ENCODE assay signal across 2 cellular contexts in the genomic region with DNA sequence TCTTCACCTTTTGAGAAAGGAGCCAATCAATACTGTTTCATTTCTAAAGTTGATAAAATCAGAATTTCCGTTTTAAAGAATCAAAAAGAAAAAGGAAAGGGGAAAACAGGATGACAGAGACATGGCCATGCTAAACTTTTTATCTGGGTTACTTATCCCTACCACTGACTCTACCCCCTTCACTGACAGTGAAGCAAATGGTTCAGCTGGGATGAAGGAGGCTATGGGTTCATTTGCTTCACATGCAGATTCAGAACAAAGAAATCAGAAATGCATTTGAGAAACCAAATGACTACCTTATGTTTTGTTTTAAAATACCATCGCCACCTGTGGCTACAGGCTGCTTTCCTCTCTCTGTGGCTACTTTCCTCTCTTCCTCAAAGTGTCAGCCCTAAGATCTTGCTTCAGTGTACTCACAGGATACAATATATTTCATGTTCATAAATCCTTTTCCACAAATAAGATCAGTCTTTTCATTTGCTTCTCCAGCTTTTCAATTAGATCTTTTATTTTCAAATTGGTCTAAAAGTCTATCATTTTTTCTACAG.
TF ChIP-seq lines count a peak whose summit lies in the region.

No MANE protein-coding gene starts in this region.

TF ChIP-seq in GM23338, 12 proteins besides CTCF, POLR2A, EP300 and RAD21:
- TF ChIP-seq, protein P1, sequence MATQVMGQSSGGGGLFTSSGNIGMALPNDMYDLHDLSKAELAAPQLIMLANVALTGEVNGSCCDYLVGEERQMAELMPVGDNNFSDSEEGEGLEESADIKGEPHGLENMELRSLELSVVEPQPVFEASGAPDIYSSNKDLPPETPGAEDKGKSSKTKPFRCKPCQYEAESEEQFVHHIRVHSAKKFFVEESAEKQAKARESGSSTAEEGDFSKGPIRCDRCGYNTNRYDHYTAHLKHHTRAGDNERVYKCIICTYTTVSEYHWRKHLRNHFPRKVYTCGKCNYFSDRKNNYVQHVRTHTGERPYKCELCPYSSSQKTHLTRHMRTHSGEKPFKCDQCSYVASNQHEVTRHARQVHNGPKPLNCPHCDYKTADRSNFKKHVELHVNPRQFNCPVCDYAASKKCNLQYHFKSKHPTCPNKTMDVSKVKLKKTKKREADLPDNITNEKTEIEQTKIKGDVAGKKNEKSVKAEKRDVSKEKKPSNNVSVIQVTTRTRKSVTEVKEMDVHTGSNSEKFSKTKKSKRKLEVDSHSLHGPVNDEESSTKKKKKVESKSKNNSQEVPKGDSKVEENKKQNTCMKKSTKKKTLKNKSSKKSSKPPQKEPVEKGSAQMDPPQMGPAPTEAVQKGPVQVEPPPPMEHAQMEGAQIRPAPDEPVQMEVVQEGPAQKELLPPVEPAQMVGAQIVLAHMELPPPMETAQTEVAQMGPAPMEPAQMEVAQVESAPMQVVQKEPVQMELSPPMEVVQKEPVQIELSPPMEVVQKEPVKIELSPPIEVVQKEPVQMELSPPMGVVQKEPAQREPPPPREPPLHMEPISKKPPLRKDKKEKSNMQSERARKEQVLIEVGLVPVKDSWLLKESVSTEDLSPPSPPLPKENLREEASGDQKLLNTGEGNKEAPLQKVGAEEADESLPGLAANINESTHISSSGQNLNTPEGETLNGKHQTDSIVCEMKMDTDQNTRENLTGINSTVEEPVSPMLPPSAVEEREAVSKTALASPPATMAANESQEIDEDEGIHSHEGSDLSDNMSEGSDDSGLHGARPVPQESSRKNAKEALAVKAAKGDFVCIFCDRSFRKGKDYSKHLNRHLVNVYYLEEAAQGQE (IDR thresholded peaks at IDR 0.05; ENCODE audit: unreplicated experiment), result no peak
- TF ChIP-seq, protein P2, sequence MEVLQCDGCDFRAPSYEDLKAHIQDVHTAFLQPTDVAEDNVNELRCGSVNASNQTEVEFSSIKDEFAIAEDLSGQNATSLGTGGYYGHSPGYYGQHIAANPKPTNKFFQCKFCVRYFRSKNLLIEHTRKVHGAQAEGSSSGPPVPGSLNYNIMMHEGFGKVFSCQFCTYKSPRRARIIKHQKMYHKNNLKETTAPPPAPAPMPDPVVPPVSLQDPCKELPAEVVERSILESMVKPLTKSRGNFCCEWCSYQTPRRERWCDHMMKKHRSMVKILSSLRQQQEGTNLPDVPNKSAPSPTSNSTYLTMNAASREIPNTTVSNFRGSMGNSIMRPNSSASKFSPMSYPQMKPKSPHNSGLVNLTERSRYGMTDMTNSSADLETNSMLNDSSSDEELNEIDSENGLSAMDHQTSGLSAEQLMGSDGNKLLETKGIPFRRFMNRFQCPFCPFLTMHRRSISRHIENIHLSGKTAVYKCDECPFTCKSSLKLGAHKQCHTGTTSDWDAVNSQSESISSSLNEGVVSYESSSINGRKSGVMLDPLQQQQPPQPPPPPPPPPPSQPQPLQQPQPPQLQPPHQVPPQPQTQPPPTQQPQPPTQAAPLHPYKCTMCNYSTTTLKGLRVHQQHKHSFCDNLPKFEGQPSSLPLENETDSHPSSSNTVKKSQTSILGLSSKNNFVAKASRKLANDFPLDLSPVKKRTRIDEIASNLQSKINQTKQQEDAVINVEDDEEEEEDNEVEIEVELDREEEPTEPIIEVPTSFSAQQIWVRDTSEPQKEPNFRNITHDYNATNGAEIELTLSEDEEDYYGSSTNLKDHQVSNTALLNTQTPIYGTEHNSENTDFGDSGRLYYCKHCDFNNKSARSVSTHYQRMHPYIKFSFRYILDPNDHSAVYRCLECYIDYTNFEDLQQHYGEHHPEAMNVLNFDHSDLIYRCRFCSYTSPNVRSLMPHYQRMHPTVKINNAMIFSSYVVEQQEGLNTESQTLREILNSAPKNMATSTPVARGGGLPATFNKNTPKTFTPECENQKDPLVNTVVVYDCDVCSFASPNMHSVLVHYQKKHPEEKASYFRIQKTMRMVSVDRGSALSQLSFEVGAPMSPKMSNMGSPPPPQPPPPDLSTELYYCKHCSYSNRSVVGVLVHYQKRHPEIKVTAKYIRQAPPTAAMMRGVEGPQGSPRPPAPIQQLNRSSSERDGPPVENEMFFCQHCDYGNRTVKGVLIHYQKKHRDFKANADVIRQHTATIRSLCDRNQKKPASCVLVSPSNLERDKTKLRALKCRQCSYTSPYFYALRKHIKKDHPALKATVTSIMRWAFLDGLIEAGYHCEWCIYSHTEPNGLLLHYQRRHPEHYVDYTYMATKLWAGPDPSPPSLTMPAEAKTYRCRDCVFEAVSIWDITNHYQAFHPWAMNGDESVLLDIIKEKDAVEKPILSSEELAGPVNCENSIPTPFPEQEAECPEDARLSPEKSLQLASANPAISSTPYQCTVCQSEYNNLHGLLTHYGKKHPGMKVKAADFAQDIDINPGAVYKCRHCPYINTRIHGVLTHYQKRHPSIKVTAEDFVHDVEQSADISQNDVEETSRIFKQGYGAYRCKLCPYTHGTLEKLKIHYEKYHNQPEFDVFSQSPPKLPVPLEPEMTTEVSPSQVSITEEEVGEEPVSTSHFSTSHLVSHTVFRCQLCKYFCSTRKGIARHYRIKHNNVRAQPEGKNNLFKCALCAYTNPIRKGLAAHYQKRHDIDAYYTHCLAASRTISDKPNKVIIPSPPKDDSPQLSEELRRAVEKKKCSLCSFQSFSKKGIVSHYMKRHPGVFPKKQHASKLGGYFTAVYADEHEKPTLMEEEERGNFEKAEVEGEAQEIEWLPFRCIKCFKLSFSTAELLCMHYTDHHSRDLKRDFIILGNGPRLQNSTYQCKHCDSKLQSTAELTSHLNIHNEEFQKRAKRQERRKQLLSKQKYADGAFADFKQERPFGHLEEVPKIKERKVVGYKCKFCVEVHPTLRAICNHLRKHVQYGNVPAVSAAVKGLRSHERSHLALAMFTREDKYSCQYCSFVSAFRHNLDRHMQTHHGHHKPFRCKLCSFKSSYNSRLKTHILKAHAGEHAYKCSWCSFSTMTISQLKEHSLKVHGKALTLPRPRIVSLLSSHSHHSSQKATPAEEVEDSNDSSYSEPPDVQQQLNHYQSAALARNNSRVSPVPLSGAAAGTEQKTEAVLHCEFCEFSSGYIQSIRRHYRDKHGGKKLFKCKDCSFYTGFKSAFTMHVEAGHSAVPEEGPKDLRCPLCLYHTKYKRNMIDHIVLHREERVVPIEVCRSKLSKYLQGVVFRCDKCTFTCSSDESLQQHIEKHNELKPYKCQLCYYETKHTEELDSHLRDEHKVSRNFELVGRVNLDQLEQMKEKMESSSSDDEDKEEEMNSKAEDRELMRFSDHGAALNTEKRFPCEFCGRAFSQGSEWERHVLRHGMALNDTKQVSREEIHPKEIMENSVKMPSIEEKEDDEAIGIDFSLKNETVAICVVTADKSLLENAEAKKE (CRISPR knock-in tag; IDR thresholded peaks at IDR 0.05), result no peak
- no peak for TF ChIP-seq STAT1 (IDR thresholded peaks at IDR 0.05; ENCODE audit: unreplicated experiment)
- no peak for TF ChIP-seq NANOG (IDR thresholded peaks at IDR 0.05; ENCODE audit: borderline replicate concordance)
- no peak for TF ChIP-seq ZNF114 (CRISPR knock-in tag; IDR thresholded peaks at IDR 0.05)
- no peak for TF ChIP-seq EZH2phosphoT487 (IDR thresholded peaks at IDR 0.05; ENCODE audit: unreplicated experiment)
- TF ChIP-seq, protein P3, sequence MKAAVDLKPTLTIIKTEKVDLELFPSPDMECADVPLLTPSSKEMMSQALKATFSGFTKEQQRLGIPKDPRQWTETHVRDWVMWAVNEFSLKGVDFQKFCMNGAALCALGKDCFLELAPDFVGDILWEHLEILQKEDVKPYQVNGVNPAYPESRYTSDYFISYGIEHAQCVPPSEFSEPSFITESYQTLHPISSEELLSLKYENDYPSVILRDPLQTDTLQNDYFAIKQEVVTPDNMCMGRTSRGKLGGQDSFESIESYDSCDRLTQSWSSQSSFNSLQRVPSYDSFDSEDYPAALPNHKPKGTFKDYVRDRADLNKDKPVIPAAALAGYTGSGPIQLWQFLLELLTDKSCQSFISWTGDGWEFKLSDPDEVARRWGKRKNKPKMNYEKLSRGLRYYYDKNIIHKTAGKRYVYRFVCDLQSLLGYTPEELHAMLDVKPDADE (IDR thresholded peaks at IDR 0.05), result no peak
- no peak for TF ChIP-seq JUNB (IDR thresholded peaks at IDR 0.05; ENCODE audit: unreplicated experiment)
- TF ChIP-seq CREB1 (CRISPR knock-in tag; IDR thresholded peaks at IDR 0.05; ENCODE audit: low read depth), result no peak

TF ChIP-seq in IMR-90, 13 proteins besides CTCF, POLR2A, EP300 and RAD21:
- no peak for TF ChIP-seq MAFK (IDR thresholded peaks at IDR 0.05; ENCODE audit: low read depth, low read length)
- TF ChIP-seq FOS (IDR thresholded peaks at IDR 0.05; ENCODE audit: low read depth, low read length), result no peak
- TF ChIP-seq BHLHE40 (IDR thresholded peaks at IDR 0.05; ENCODE audit: low read depth, low read length), result no peak
- no peak for TF ChIP-seq RFX5 (IDR thresholded peaks at IDR 0.05; ENCODE audit: low read depth, low read length)
- TF ChIP-seq MAZ (IDR thresholded peaks at IDR 0.05; ENCODE audit: borderline replicate concordance, low read depth, low read length), result no peak
- no peak for TF ChIP-seq CHD1 (IDR thresholded peaks at IDR 0.05; ENCODE audit: low read depth, low read length)
- no peak for TF ChIP-seq NFE2L2 (IDR thresholded peaks at IDR 0.05; ENCODE audit: low read depth, low read length)
- TF ChIP-seq, protein P4, sequence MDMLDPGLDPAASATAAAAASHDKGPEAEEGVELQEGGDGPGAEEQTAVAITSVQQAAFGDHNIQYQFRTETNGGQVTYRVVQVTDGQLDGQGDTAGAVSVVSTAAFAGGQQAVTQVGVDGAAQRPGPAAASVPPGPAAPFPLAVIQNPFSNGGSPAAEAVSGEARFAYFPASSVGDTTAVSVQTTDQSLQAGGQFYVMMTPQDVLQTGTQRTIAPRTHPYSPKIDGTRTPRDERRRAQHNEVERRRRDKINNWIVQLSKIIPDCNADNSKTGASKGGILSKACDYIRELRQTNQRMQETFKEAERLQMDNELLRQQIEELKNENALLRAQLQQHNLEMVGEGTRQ (IDR thresholded peaks at IDR 0.05; ENCODE audit: low read depth, low read length), result no peak
- TF ChIP-seq CEBPB (IDR thresholded peaks at IDR 0.05; ENCODE audit: low read depth, low read length), result no peak
- TF ChIP-seq SMC3 (IDR thresholded peaks at IDR 0.05; ENCODE audit: low read depth, low read length), result no peak
- TF ChIP-seq MXI1 (IDR thresholded peaks at IDR 0.05; ENCODE audit: borderline replicate concordance, low read depth, low read length), result no peak
- TF ChIP-seq, protein P5, sequence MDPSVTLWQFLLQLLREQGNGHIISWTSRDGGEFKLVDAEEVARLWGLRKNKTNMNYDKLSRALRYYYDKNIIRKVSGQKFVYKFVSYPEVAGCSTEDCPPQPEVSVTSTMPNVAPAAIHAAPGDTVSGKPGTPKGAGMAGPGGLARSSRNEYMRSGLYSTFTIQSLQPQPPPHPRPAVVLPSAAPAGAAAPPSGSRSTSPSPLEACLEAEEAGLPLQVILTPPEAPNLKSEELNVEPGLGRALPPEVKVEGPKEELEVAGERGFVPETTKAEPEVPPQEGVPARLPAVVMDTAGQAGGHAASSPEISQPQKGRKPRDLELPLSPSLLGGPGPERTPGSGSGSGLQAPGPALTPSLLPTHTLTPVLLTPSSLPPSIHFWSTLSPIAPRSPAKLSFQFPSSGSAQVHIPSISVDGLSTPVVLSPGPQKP (IDR thresholded peaks at IDR 0.05; ENCODE audit: borderline replicate concordance, low read depth, low read length), result no peak
- no peak for TF ChIP-seq RCOR1 (IDR thresholded peaks at IDR 0.05; ENCODE audit: insufficient replicate concordance, low read length)
